ENCODE assay signal across 8 cellular contexts in the genomic region with DNA sequence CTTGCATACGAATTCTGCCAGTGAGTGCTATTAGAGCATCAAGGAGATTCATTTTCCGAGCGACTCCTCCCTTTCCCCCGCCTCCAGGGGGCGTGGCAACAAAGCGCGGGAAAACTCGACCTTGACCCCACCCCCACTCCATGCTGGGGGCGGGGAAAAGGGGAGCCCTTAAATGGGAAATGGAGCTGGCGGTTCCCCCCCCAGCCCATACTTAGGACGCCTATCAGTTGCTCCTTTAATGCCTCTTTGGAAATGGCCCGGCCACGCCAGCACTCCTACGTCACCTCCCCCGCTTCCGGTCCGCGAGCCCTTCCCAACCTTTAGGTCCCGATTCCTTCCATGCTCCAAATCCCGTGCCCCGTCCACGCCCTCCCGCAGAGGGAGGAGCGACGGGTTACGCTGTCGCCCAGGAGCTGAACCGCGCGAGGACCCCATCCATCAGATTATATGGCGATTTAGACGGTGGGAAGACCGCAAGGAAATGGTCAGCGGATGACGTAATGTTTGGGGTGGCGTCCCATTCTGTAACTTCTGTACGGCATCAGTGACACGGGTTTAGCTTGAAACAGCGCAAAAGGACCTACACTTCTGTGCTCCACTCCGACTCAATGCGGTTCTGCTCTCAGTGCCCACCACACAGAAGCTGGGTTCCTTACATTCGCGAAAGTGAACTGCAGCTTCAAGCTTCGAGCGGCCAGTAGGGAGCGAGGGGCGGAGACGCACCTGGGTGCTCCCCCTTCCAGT. TPM values are rescaled to one million over a fixed set of nuclear protein-coding genes. Genes with fewer than 3 reads are reported as not detected.
DNase-seq lines count a peak whose midpoint lies in the region; ATAC-seq and TF ChIP-seq lines count a peak whose summit lies in the region.

No MANE protein-coding gene starts in this region.

- H3K4me1 Mint-ChIP-seq in type B pancreatic cell (ENCODE audit: unreplicated experiment), result peaks cover 15% of the 10 kb centered on the region

- ATAC-seq in HG02840 (IDR thresholded peaks at IDR 0.05; ENCODE audit: low FRiP score, unreplicated experiment) (peak; percentile 43), heart left ventricle (peak; percentile 81 to 89 (median 86))

- H3K27me3 ChIP-seq in adrenal gland, result no peaks in the 10 kb centered on the region
- no peaks in the 10 kb centered on the region for H3K27me3 ChIP-seq in heart left ventricle

- intact Hi-C loops in adrenal gland (cut with DNase I) (loop anchor here in 1 of 2 donors (10.0 kb wide), 1 partner anchor 123 kb away; no protein-coding TSS in a partner anchor), heart left ventricle (cut with DNase I) (loop anchor here in 1 of 10 donors (1.0 to 5.0 kb wide), 3 partner anchors 27 to 66 kb away; partner anchors contain the start of genes PI4KB, PSMD4 and RFX5)

- H3K4me3 ChIP-seq in adrenal gland (peak overlapping the region in 3 of 4 donors; percentile 41 to 92 (median 67)), heart left ventricle (peak overlapping the region; percentile 71 to 98 (median 86))

- peak overlapping the region; percentile 99 for H3K4me3 Mint-ChIP-seq in type B pancreatic cell

- WGBS in adrenal gland, 4 donors, result 0 to 1% (median 0%) methylated on average over 27 to 48 of the region's 48 CpGs
- WGBS in heart left ventricle, 4 donors, result 0% methylated on average over 35 to 48 of the region's 48 CpGs

- DNase-seq in NCI-H1436 treated with DMSO at 0.1 percent for 48 hours (lab: John Stamatoyannopoulos, UW) (peak; percentile 96), T follicular helper cell (ENCODE audit: low read depth) (peak; percentile 94), adrenal gland (peak; percentile 96 to 99 (median 98)), heart left ventricle (peak; percentile 96 to 98 (median 97)), pons (ENCODE audit: low spot score) (peak; percentile 98), type B pancreatic cell (ENCODE audit: extremely low spot score, unreplicated experiment) (peak; percentile 97)

- H3K36me3 ChIP-seq in adrenal gland (replicated peaks in 1 of 2) (peaks cover 0 to 12% of the 10 kb centered on the region in 2 donors), heart left ventricle (peaks cover 0 to 17% (median 8%) of the 10 kb centered on the region in 9 donors)

- peak; percentile 70 to 79 for TF ChIP-seq POLR2A in adrenal gland (IDR thresholded peaks at IDR 0.05)
- TF ChIP-seq POLR2A in heart left ventricle (IDR thresholded peaks at IDR 0.05), result peak in 1 of 2 donors; percentile 60

- H3K4me1 ChIP-seq in adrenal gland (replicated peaks in 1 of 2), result peaks cover 10 to 21% of the 10 kb centered on the region in 2 donors
- peaks cover 0 to 44% (median 14%) of the 10 kb centered on the region in 12 donors for H3K4me1 ChIP-seq in heart left ventricle

- no peaks in the 10 kb centered on the region for H3K9me3 Mint-ChIP-seq in type B pancreatic cell

- peak; percentile 24; the same call in 1 of the 3 replicates for TF ChIP-seq CTCF in GM12872 (IDR thresholded peaks at IDR 0.05; ENCODE audit: insufficient read depth, low read depth, low read length)
- TF ChIP-seq CTCF in adrenal gland (IDR thresholded peaks at IDR 0.05), result peak; percentile 32 to 66 (median 44)
- peak; percentile 24 to 65 (median 40) for TF ChIP-seq CTCF in heart left ventricle (IDR thresholded peaks at IDR 0.05)
- peak; percentile 25 for TF ChIP-seq CTCF in type B pancreatic cell (conservative IDR thresholded peaks at IDR 0.05)

- H3K27ac ChIP-seq in adrenal gland (peak overlapping the region; percentile 95 to 100 (median 98)), heart left ventricle (peak overlapping the region; percentile 92 to 100 (median 98))

- H3K36me3 Mint-ChIP-seq in type B pancreatic cell, result peaks cover 8% of the 10 kb centered on the region

- H3K27me3 Mint-ChIP-seq in type B pancreatic cell, result peaks cover 3% of the 10 kb centered on the region

- H3K9me3 ChIP-seq in adrenal gland (replicated peaks in 1 of 3), result no peaks in the 10 kb centered on the region
- no peaks in the 10 kb centered on the region for H3K9me3 ChIP-seq in heart left ventricle

- peak overlapping the region; percentile 100 for H3K27ac Mint-ChIP-seq in type B pancreatic cell

RNA-seq across cellular contexts. Expression of gene ZNF687, which starts 0.7 kb away (rescaled TPM):
- 10 to 100 TPM; 27.9 to 38.3 (median 32.8) TPM for total RNA-seq in adrenal gland
- 10 to 100 TPM in 1 of 3 donors, 1 to 10 TPM in 2; 7.5 to 18.5 (median 9.5) TPM for polyA plus RNA-seq in adrenal gland
- 10 to 100 TPM; 10.9 to 30.3 (median 14.3) TPM for total RNA-seq in heart left ventricle
- 10 to 100 TPM in 1 of 2 donors, 1 to 10 TPM in 1; 6.9 to 11.1 TPM for polyA plus RNA-seq in heart left ventricle
- 29.6 and 31.7 TPM in 2 replicates for total RNA-seq in type B pancreatic cell (ENCODE audit: low replicate concordance)

RNA-seq across cellular contexts. Expression of gene PSMD4, which starts 26.9 kb away (rescaled TPM):
- total RNA-seq in adrenal gland, result 100 to 1,000 TPM in 7 of 8 donors, 10 to 100 TPM in 1; 99.5 to 175 (median 139) TPM
- polyA plus RNA-seq in adrenal gland, result 100 to 1,000 TPM; 200 to 323 (median 250) TPM
- total RNA-seq in heart left ventricle, result 100 to 1,000 TPM; 127 to 181 (median 138) TPM
- polyA plus RNA-seq in heart left ventricle, result 100 to 1,000 TPM; 205 to 231 TPM
- total RNA-seq in type B pancreatic cell (ENCODE audit: low replicate concordance), result 146 and 170 TPM in 2 replicates

RNA-seq across cellular contexts. Expression of gene PI4KB, which starts 45.8 kb away (rescaled TPM):
- 10 to 100 TPM; 57.7 to 83.5 (median 67.0) TPM for total RNA-seq in adrenal gland
- 10 to 100 TPM; 30.8 to 56.6 (median 37.6) TPM for polyA plus RNA-seq in adrenal gland
- 10 to 100 TPM; 34.9 to 76.0 (median 49.8) TPM for total RNA-seq in heart left ventricle
- 10 to 100 TPM; 17.4 to 41.2 TPM for polyA plus RNA-seq in heart left ventricle
- total RNA-seq in type B pancreatic cell (ENCODE audit: low replicate concordance), result 59.6 and 60.7 TPM in 2 replicates

Comparison
In these comparisons a context has a peak if more than half of its experiments do, and no peak if none do; other contexts are left out.
1. Peak in every context shown above with its lines: DNase-seq, ATAC-seq, H3K4me3 ChIP-seq and H3K27ac ChIP-seq.